ENCODE assay signal across 29 cellular contexts in genomic region chr20:33784225-33784624, GRCh38.
"Had no signal": no experiment of that assay in that cellular context is flagged by ENCODE, and none has a peak within 500 bp of the region (broad histone marks: within the 10 kb centered on the region; RNA-seq: fewer than 3 reads in every experiment).

No MANE protein-coding gene starts in this region.

- H3K27ac ChIP-seq: brain microvascular endothelial cell, coronary artery, dorsolateral prefrontal cortex, gastrocnemius medialis, hepatocyte, spleen had no signal

- H2AFZ ChIP-seq: hepatocyte had no signal

- H3K27ac Mint-ChIP-seq: activated T-helper 1 cell treated with anti-CD3 and anti-CD28 coated beads, Interleukin-12 subunit alpha, Interleukin-12 subunit beta, Interleukin-2, Interleukin-4 antibody, amounts not matched to agents 30 ng/mL and 10 ng/mL and 1 ng/mL, durations not matched to agents 14 hours and 24 hours and 36 hours; naive thymus-derived CD4-positive, alpha-beta T cell; T-helper 2 cell treated with Interferon-gamma antibody and Interleukin-4, amounts not matched to agents 5 μg/mL and 100 μg/mL, for 36 hours; type B pancreatic cell had no signal

- H3K9me3 ChIP-seq: gastrocnemius medialis, spleen had no signal

- DNase-seq: activated CD4-positive, alpha-beta T cell treated with anti-CD3 and anti-CD28 coated beads for 48 hours; activated CD4-positive, alpha-beta T cell treated with anti-CD3 and anti-CD28 coated beads, Interleukin-2, amount 50 U/mL, for 48 hours; activated CD8-positive, alpha-beta memory T cell treated with anti-CD3 and anti-CD28 coated beads, Interleukin-2, amount 50 U/mL, for 4 hours; activated gamma-delta T cell; activated naive CD4-positive, alpha-beta T cell treated with anti-CD3 and anti-CD28 coated beads, Interleukin-2, amount 50 U/mL, for 16 hours; activated T-cell treated with anti-CD3 and anti-CD28 coated beads, Interleukin-2, amount 50 U/mL, for 1 hour; amniotic stem cell; brain microvascular endothelial cell; dorsolateral prefrontal cortex; effector memory CD4-positive, alpha-beta T cell; erythroblast; gastrocnemius medialis; glutamatergic neuron; left cardiac atrium; left ventricle myocardium superior; mammary epithelial cell; midbrain; naive thymus-derived CD4-positive, alpha-beta T cell; right cardiac atrium; spleen; stimulated activated naive CD8-positive, alpha-beta T cell treated with anti-CD3 and anti-CD28 coated beads, Interleukin-15, amount 100 ng/mL, for 72 hours; substantia nigra; T-helper 1 cell had no signal

- H3K9me3 Mint-ChIP-seq: activated T-helper 1 cell treated with anti-CD3 and anti-CD28 coated beads, Interleukin-12 subunit alpha, Interleukin-12 subunit beta, Interleukin-2, Interleukin-4 antibody, amounts not matched to agents 30 ng/mL and 10 ng/mL and 1 ng/mL, durations not matched to agents 14 hours and 24 hours and 36 hours; stimulated activated naive CD8-positive, alpha-beta T cell treated with anti-CD3 and anti-CD28 coated beads, Interleukin-15, amount 100 ng/mL, for 72 hours; T-helper 2 cell treated with Interferon-gamma antibody and Interleukin-4, amounts not matched to agents 5 μg/mL and 100 μg/mL, for 36 hours; type B pancreatic cell had no signal

- H3K4me3 ChIP-seq: coronary artery, dorsolateral prefrontal cortex, gastrocnemius medialis, hepatocyte, spleen had no signal

- ATAC-seq: activated CD4-positive, CD25-positive, alpha-beta regulatory T cell treated with anti-CD3 and anti-CD28 coated beads, Interleukin-2, amount 50 U/mL, for 24 hours; gastrocnemius medialis; left cardiac atrium; left ventricle myocardium superior; naive thymus-derived CD4-positive, alpha-beta T cell; right cardiac atrium; stimulated activated naive CD8-positive, alpha-beta T cell treated with anti-CD3 and anti-CD28 coated beads, Interleukin-15, amount 100 ng/mL, for 72 hours had no signal

- H3K27me3 Mint-ChIP-seq: naive thymus-derived CD4-positive, alpha-beta T cell; stimulated activated naive CD8-positive, alpha-beta T cell treated with anti-CD3 and anti-CD28 coated beads, Interleukin-15, amount 100 ng/mL, for 72 hours; type B pancreatic cell had no signal

- H3K79me2 ChIP-seq: hepatocyte had no signal

- H3K4me3 Mint-ChIP-seq: activated T-helper 1 cell treated with anti-CD3 and anti-CD28 coated beads, Interleukin-12 subunit alpha, Interleukin-12 subunit beta, Interleukin-2, Interleukin-4 antibody, amounts not matched to agents 30 ng/mL and 10 ng/mL and 1 ng/mL, durations not matched to agents 14 hours and 24 hours and 36 hours; naive thymus-derived CD4-positive, alpha-beta T cell; stimulated activated naive CD8-positive, alpha-beta T cell treated with anti-CD3 and anti-CD28 coated beads, Interleukin-15, amount 100 ng/mL, for 72 hours; T-helper 2 cell treated with Interferon-gamma antibody and Interleukin-4, amounts not matched to agents 5 μg/mL and 100 μg/mL, for 36 hours; type B pancreatic cell had no signal

- H3K36me3 ChIP-seq: brain microvascular endothelial cell had no signal

- H3K36me3 Mint-ChIP-seq: type B pancreatic cell had no signal

- H3K27me3 ChIP-seq: brain microvascular endothelial cell, dorsolateral prefrontal cortex, gastrocnemius medialis, hepatocyte, spleen had no signal

- H3K4me2 ChIP-seq: hepatocyte had no signal
